ENCODE assay signal across 20 cellular contexts in the genomic region with DNA sequence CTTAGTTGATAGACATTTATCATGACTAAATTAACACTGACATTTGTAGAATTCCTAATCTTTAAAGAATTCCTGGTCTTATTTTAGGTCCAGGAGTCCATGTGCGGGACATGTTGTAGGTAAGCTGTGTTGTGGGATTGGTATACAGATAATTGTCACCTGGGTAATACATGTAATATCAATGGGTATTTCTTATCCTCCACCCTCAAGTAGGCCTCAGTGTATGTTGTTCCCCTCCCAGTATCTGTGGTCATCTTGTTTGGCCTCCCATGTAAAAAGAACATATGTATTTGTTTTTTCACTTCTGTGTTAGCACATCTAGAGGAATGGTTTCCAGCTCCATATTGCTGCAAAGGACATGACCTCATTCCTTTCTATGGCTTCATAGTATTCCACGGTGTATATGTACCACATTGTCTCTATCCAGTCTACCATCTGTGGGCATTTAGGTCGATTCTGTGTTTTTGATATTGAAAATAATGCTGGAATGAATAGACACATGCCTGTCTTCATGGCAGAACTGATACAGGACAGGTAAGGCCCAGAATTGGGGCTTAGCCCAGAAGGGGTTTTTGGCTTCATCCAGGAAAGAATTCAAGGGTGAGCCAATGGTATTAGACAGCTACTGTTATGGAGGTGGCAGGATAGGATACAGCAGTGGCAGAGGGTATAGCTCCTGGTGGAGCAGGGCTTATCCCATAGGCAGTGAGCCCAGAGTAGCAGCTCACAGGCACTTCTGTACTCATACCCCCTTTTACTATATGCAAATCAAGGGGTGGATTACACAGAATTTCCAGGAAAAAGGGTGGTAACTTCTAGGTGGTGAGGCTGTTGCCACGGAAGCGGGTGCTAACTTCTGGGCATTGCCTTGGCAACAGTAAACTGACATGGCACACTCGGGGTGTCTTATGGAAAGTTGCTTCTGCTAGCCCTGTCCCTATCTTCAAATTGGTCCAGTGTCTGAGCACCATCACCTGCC.
DNase-seq lines count a peak whose midpoint lies in the region; ATAC-seq lines count a peak whose summit lies in the region.
"Had no signal": no experiment of that assay in that cellular context is flagged by ENCODE, and none has a peak within 500 bp of the region (broad histone marks: within the 10 kb centered on the region; RNA-seq: fewer than 3 reads in every experiment).

No MANE protein-coding gene starts in this region.

- no peaks in the 10 kb centered on the region for H3K27me3 ChIP-seq in mesendoderm (ENCODE audit: insufficient read depth, low read length, poor library complexity)
- H3K27me3 ChIP-seq: esophagus squamous epithelium, vagina had no signal

- no peaks in the 10 kb centered on the region for H3K79me1 ChIP-seq in mesendoderm (ENCODE audit: low read length)

- H3K4me1 Mint-ChIP-seq in activated T-cell treated with anti-CD3 and anti-CD28 coated beads, Interleukin-2, amount 50 U/mL, for 72 hours (ENCODE audit: low read depth) = peaks cover 40% of the 10 kb centered on the region
- H3K4me1 Mint-ChIP-seq in activated T-cell treated with anti-CD3 and anti-CD28 coated beads, Interleukin-2, amount 50 U/mL, for 4 hours (ENCODE audit: low read depth) = peaks cover 27% of the 10 kb centered on the region
- peaks cover 16% of the 10 kb centered on the region for H3K4me1 Mint-ChIP-seq in activated T-helper 17 cell treated with anti-CD3 and anti-CD28 coated beads, Interleukin-2, amount 50 U/mL, for 72 hours
- peaks cover 45% of the 10 kb centered on the region for H3K4me1 Mint-ChIP-seq in stimulated activated naive CD8-positive, alpha-beta T cell treated with anti-CD3 and anti-CD28 coated beads, Interleukin-15, Interleukin-2, amounts not matched to agents 100 ng/mL and 50 ng/mL, for 24 hours (ENCODE audit: low read depth)

- peak in 1 of 2 donors; percentile 14 for ATAC-seq in activated T-cell treated with anti-CD3 and anti-CD28 coated beads, Interleukin-2, amount 50 U/mL, for 72 hours (replicated peaks in 1 of 2)
- no peak for ATAC-seq in activated T-cell treated with anti-CD3 and anti-CD28 coated beads, Interleukin-2, amount 50 U/mL, for 4 hours
- ATAC-seq in activated T-helper 17 cell treated with anti-CD3 and anti-CD28 coated beads, Interleukin-2, amount 50 U/mL, for 72 hours (replicated peaks) = peak; percentile 27
- ATAC-seq: naive thymus-derived CD8-positive, alpha-beta T cell had no signal

- WGBS in mesendoderm (ENCODE audit: extremely low coverage, insufficient coverage, low lambda C conversion rate) = no CpG with 5 or more reads among the region's 6 CpGs

- H3K4me3 Mint-ChIP-seq in activated T-cell treated with anti-CD3 and anti-CD28 coated beads, Interleukin-2, amount 50 U/mL, for 72 hours = peak overlapping the region in 1 of 2 donors; percentile 33
- no peak overlapping the region for H3K4me3 Mint-ChIP-seq in activated T-cell treated with anti-CD3 and anti-CD28 coated beads, Interleukin-2, amount 50 U/mL, for 4 hours
- H3K4me3 Mint-ChIP-seq in activated T-helper 17 cell treated with anti-CD3 and anti-CD28 coated beads, Interleukin-2, amount 50 U/mL, for 72 hours = peak overlapping the region; percentile 10
- H3K4me3 Mint-ChIP-seq in stimulated activated naive CD8-positive, alpha-beta T cell treated with anti-CD3 and anti-CD28 coated beads, Interleukin-15, Interleukin-2, amounts not matched to agents 100 ng/mL and 50 ng/mL, for 24 hours = no peak overlapping the region
- H3K4me3 Mint-ChIP-seq: CD4-positive, alpha-beta T cell; memory B cell; naive thymus-derived CD8-positive, alpha-beta T cell had no signal

- H2BK5ac ChIP-seq in mesendoderm (ENCODE audit: low read length) = no peak overlapping the region

- H2AK5ac ChIP-seq in mesendoderm (ENCODE audit: low read length) = no peak overlapping the region

- no peaks in the 10 kb centered on the region for H3K36me3 ChIP-seq in mesendoderm (ENCODE audit: control insufficient read depth, insufficient read depth, low read length)
- H3K36me3 ChIP-seq: esophagus squamous epithelium, vagina had no signal

- no peak overlapping the region for H3K23ac ChIP-seq in mesendoderm (ENCODE audit: low read length)

- DNase-seq in activated T-cell treated with anti-CD3 and anti-CD28 coated beads, Interleukin-2, amount 50 U/mL, for 72 hours = peak; percentile 10 to 13
- no peak for DNase-seq in activated T-cell treated with anti-CD3 and anti-CD28 coated beads, Interleukin-2, amount 50 U/mL, for 4 hours
- DNase-seq in MV-4-11 (lab: John Stamatoyannopoulos, UW) (peak; percentile 13), NCI-H1105 treated with DMSO at 0.1 percent for 48 hours (lab: John Stamatoyannopoulos, UW) (no peak), GOT3 (lab: John Stamatoyannopoulos, UW) (no peak), mesendoderm (no peak)
- DNase-seq: activated CD8-positive, alpha-beta memory T cell treated with anti-CD3 and anti-CD28 coated beads, Interleukin-2, amount 50 U/mL, for 48 hours; CD4-positive, alpha-beta T cell; DMS79; esophagus squamous epithelium; naive thymus-derived CD8-positive, alpha-beta T cell; NCI-H2081; NCI-H524; stimulated activated CD4-positive, alpha-beta T cell treated with anti-CD3 and anti-CD28 coated beads, Interleukin-2, amount 100 ng/mL, for 48 hours had no signal

- peaks cover 0 to 1% of the 10 kb centered on the region in 2 donors for H3K9me3 Mint-ChIP-seq in activated T-cell treated with anti-CD3 and anti-CD28 coated beads, Interleukin-2, amount 50 U/mL, for 72 hours
- no peaks in the 10 kb centered on the region for H3K9me3 Mint-ChIP-seq in activated T-cell treated with anti-CD3 and anti-CD28 coated beads, Interleukin-2, amount 50 U/mL, for 4 hours
- H3K9me3 Mint-ChIP-seq in activated T-helper 17 cell treated with anti-CD3 and anti-CD28 coated beads, Interleukin-2, amount 50 U/mL, for 72 hours = peaks cover 5% of the 10 kb centered on the region
- H3K9me3 Mint-ChIP-seq in stimulated activated naive CD8-positive, alpha-beta T cell treated with anti-CD3 and anti-CD28 coated beads, Interleukin-15, Interleukin-2, amounts not matched to agents 100 ng/mL and 50 ng/mL, for 24 hours = peaks cover 8% of the 10 kb centered on the region
- H3K9me3 Mint-ChIP-seq: CD4-positive, alpha-beta T cell; IgD-negative memory B cell had no signal

- H3K27ac ChIP-seq in mesendoderm (ENCODE audit: low read depth, low read length) = no peak overlapping the region
- H3K27ac ChIP-seq: esophagus squamous epithelium, vagina, VCaP had no signal

- peaks cover 6% of the 10 kb centered on the region for H3K27me3 Mint-ChIP-seq in activated T-cell treated with anti-CD3 and anti-CD28 coated beads, Interleukin-2, amount 50 U/mL, for 72 hours (ENCODE audit: low read depth)
- H3K27me3 Mint-ChIP-seq in activated T-cell treated with anti-CD3 and anti-CD28 coated beads, Interleukin-2, amount 50 U/mL, for 4 hours (ENCODE audit: low read depth) = peaks cover 2% of the 10 kb centered on the region
- H3K27me3 Mint-ChIP-seq in activated T-helper 17 cell treated with anti-CD3 and anti-CD28 coated beads, Interleukin-2, amount 50 U/mL, for 72 hours = no peaks in the 10 kb centered on the region
- H3K27me3 Mint-ChIP-seq in stimulated activated naive CD8-positive, alpha-beta T cell treated with anti-CD3 and anti-CD28 coated beads, Interleukin-15, Interleukin-2, amounts not matched to agents 100 ng/mL and 50 ng/mL, for 24 hours = no peaks in the 10 kb centered on the region
- H3K27me3 Mint-ChIP-seq: CD4-positive, alpha-beta T cell had no signal

- no peak overlapping the region for H3K9ac ChIP-seq in mesendoderm (ENCODE audit: low read length)

- H3K79me2 ChIP-seq in mesendoderm (ENCODE audit: control insufficient read depth, insufficient read depth, low read length) = no peaks in the 10 kb centered on the region

- no peak overlapping the region for H3K27ac Mint-ChIP-seq in activated T-cell treated with anti-CD3 and anti-CD28 coated beads, Interleukin-2, amount 50 U/mL, for 72 hours
- peak overlapping the region; percentile 94 for H3K27ac Mint-ChIP-seq in activated T-helper 17 cell treated with anti-CD3 and anti-CD28 coated beads, Interleukin-2, amount 50 U/mL, for 72 hours
- peak overlapping the region; percentile 66 for H3K27ac Mint-ChIP-seq in stimulated activated naive CD8-positive, alpha-beta T cell treated with anti-CD3 and anti-CD28 coated beads, Interleukin-15, Interleukin-2, amounts not matched to agents 100 ng/mL and 50 ng/mL, for 24 hours
- H3K27ac Mint-ChIP-seq: CD4-positive, alpha-beta T cell; IgD-negative memory B cell; memory B cell; naive thymus-derived CD8-positive, alpha-beta T cell had no signal

- H3K4me2 ChIP-seq in mesendoderm (ENCODE audit: low read length) = no peak overlapping the region

- no peaks in the 10 kb centered on the region for H3K4me1 ChIP-seq in mesendoderm (ENCODE audit: control insufficient read depth, low read depth, low read length)
- H3K4me1 ChIP-seq: esophagus squamous epithelium, vagina had no signal

- H4K8ac ChIP-seq in mesendoderm (ENCODE audit: low read depth, low read length) = no peak overlapping the region

- H2BK15ac ChIP-seq in mesendoderm (replicated peaks; ENCODE audit: low read depth) = no peak overlapping the region

- H2BK120ac ChIP-seq in mesendoderm (ENCODE audit: low read depth, low read length) = no peak overlapping the region

- no peak overlapping the region for H3K4me3 ChIP-seq in mesendoderm (ENCODE audit: low read length)
- H3K4me3 ChIP-seq: esophagus squamous epithelium, vagina had no signal

- H3K56ac ChIP-seq in mesendoderm (ENCODE audit: low read length) = no peak overlapping the region

- H4K5ac ChIP-seq in mesendoderm (ENCODE audit: low read length) = no peak overlapping the region

- H3K18ac ChIP-seq in mesendoderm (ENCODE audit: low read length) = no peak overlapping the region

- peaks cover 4 to 5% of the 10 kb centered on the region in 2 donors for H3K36me3 Mint-ChIP-seq in activated T-cell treated with anti-CD3 and anti-CD28 coated beads, Interleukin-2, amount 50 U/mL, for 72 hours (ENCODE audit: insufficient read depth in 2 of 2)
- no peaks in the 10 kb centered on the region for H3K36me3 Mint-ChIP-seq in activated T-cell treated with anti-CD3 and anti-CD28 coated beads, Interleukin-2, amount 50 U/mL, for 4 hours (ENCODE audit: insufficient read depth)
- H3K36me3 Mint-ChIP-seq in activated T-helper 17 cell treated with anti-CD3 and anti-CD28 coated beads, Interleukin-2, amount 50 U/mL, for 72 hours (ENCODE audit: low read depth) = no peaks in the 10 kb centered on the region
- H3K36me3 Mint-ChIP-seq in stimulated activated naive CD8-positive, alpha-beta T cell treated with anti-CD3 and anti-CD28 coated beads, Interleukin-15, Interleukin-2, amounts not matched to agents 100 ng/mL and 50 ng/mL, for 24 hours (ENCODE audit: low read depth) = peaks cover 4% of the 10 kb centered on the region
- H3K36me3 Mint-ChIP-seq: IgD-negative memory B cell, memory B cell had no signal

- H3K4ac ChIP-seq in mesendoderm (ENCODE audit: low read depth, low read length) = no peak overlapping the region

Comparison
In these comparisons a context has a peak if more than half of its experiments do, and no peak if none do; other contexts are left out.
1. DNase-seq: peak in activated T-cell treated with anti-CD3 and anti-CD28 coated beads, Interleukin-2, amount 50 U/mL, for 72 hours (2 of 2) and MV-4-11 (single experiment); none in activated T-cell treated with anti-CD3 and anti-CD28 coated beads, Interleukin-2, amount 50 U/mL, for 4 hours (single experiment), NCI-H1105 treated with DMSO at 0.1 percent for 48 hours (single experiment), GOT3 (single experiment) and mesendoderm (single experiment).